8 cellular contexts compared by ENCODE assay signal in genomic region chr13:50801087-50801931, GRCh38. TPM values are rescaled to one million over a fixed set of nuclear protein-coding genes. Genes with fewer than 3 reads are reported as not detected.
DNase-seq lines count a peak whose midpoint lies in the region; ATAC-seq and TF ChIP-seq lines count a peak whose summit lies in the region.

No MANE protein-coding gene starts in this region.

- no peak overlapping the region for H3K27ac ChIP-seq in prostate gland

- no peaks in the 10 kb centered on the region for H3K36me3 Mint-ChIP-seq in activated naive CD4-positive, alpha-beta T cell treated with anti-CD3 and anti-CD28 coated beads, Interleukin-2, amount 50 U/mL, for 72 hours

- H3K4me3 ChIP-seq in HAP-1, result no peak overlapping the region
- no peak overlapping the region for H3K4me3 ChIP-seq in MG63
- no peak overlapping the region for H3K4me3 ChIP-seq in prostate gland

- H3K9me3 ChIP-seq in HAP-1 (no peaks in the 10 kb centered on the region), MG63 (0 out of 2 replicates have a peak, but pooled peaks cover 4% of the 10 kb centered on the region), prostate gland (no peaks in the 10 kb centered on the region)

- WGBS in prostate gland, result 53% methylated on average over 13 of the region's 13 CpGs

- H3K27ac Mint-ChIP-seq in activated naive CD4-positive, alpha-beta T cell treated with anti-CD3 and anti-CD28 coated beads, Interleukin-2, amount 50 U/mL, for 72 hours, result no peak overlapping the region

- TF ChIP-seq CTCF in GM10266 (IDR thresholded peaks at IDR 0.05; ENCODE audit: control insufficient read depth, insufficient read depth, low read depth, missing control alignments), result peak; percentile 79
- TF ChIP-seq CTCF in prostate gland (IDR thresholded peaks at IDR 0.05), result peak in 3 of 4 experiments; percentile 50 to 71 (median 64)

- TF ChIP-seq POLR2A in prostate gland (IDR thresholded peaks at IDR 0.05), result no peak

- no peaks in the 10 kb centered on the region for H3K9me3 Mint-ChIP-seq in activated naive CD4-positive, alpha-beta T cell treated with anti-CD3 and anti-CD28 coated beads, Interleukin-2, amount 50 U/mL, for 72 hours

- intact Hi-C loops in Right ventricle myocardium superior (cut with DNase I) (loop anchor here (5.0 to 10.0 kb wide), 4 partner anchors 267 to 824 kb away; no protein-coding TSS in a partner anchor), prostate gland (cut with DNase I) (loop anchor here (5.0 to 10.0 kb wide), 2 partner anchors 267 to 714 kb away; no protein-coding TSS in a partner anchor)

- H3K36me3 ChIP-seq in HAP-1 (replicated peaks) (no peaks in the 10 kb centered on the region), MG63 (no peaks in the 10 kb centered on the region), prostate gland (no peaks in the 10 kb centered on the region)

- ATAC-seq in activated naive CD4-positive, alpha-beta T cell treated with anti-CD3 and anti-CD28 coated beads, Interleukin-2, amount 50 U/mL, for 72 hours, result peak; percentile 84 to 91
- ATAC-seq in Right ventricle myocardium superior (ENCODE audit: poor library complexity), result peak; percentile 96
- no peak for ATAC-seq in HG03097 (IDR thresholded peaks at IDR 0.05; ENCODE audit: low FRiP score, unreplicated experiment)

- H3K27me3 ChIP-seq in HAP-1 (ENCODE audit: low read depth), result no peaks in the 10 kb centered on the region; the same call in 1 of the 2 replicates
- no peaks in the 10 kb centered on the region for H3K27me3 ChIP-seq in MG63
- no peaks in the 10 kb centered on the region for H3K27me3 ChIP-seq in prostate gland (replicated peaks; ENCODE audit: insufficient read depth)

- peak; percentile 62 for DNase-seq in GM10266 (ENCODE audit: extremely low spot score)
- DNase-seq in HAP-1 (ENCODE audit: low spot score in 2 of 2), result peak; percentile 47 to 79
- peak; percentile 23 for DNase-seq in MG63
- peak; percentile 84 for DNase-seq in SK-MEL-5 (ENCODE audit: low read depth, low spot score)
- DNase-seq in activated naive CD4-positive, alpha-beta T cell treated with anti-CD3 and anti-CD28 coated beads, Interleukin-2, amount 50 U/mL, for 72 hours (ENCODE audit: low spot score in 2 of 2), result peak in 1 of 2 donors; percentile 63
- peak; percentile 33 for DNase-seq in Right ventricle myocardium superior
- peak; percentile 44 for DNase-seq in prostate gland (ENCODE audit: low spot score)

- H3K4me1 ChIP-seq in HAP-1, result no peaks in the 10 kb centered on the region
- H3K4me1 ChIP-seq in prostate gland (replicated peaks), result no peaks in the 10 kb centered on the region

- in situ Hi-C loops in HAP-1 (cut with MboI; ENCODE audit: low sequenced_read_pairs), result no loop called here
- in situ Hi-C loops in SK-MEL-5 (cut with HindIII; ENCODE audit: low pct_unique_long_range_greater_than_20kb, low sequenced_read_pairs), result no loop called here

RNA-seq across cellular contexts. Expression of gene DLEU7, which starts 42.2 kb away (rescaled TPM):
- not detected in 2 replicates for total RNA-seq in MG63 (2014; rRNA removed; shearing (Covaris generic); ENCODE audit: low replicate concordance)
- not detected in 2 replicates for total RNA-seq in SK-MEL-5 (2014; rRNA removed; shearing (Covaris generic))
- not detected in 2 replicates for polyA plus RNA-seq in SK-MEL-5 (2015; cell fraction: cytosol; rRNA removed)
- not detected in 2 replicates for polyA plus RNA-seq in SK-MEL-5 (2015; cell fraction: nucleus; rRNA removed)
- not detected for total RNA-seq in activated naive CD4-positive, alpha-beta T cell treated with anti-CD3 and anti-CD28 coated beads, Interleukin-2, amount 50 U/mL, for 72 hours
- 0.08 TPM for total RNA-seq in Right ventricle myocardium superior
- under 1 TPM; 0.09 to 0.45 TPM for total RNA-seq in prostate gland
